8 cellular contexts compared by ENCODE assay signal in genomic region chr12:53006810-53007742, GRCh38. TPM values are rescaled to one million over a fixed set of nuclear protein-coding genes. Genes with fewer than 3 reads are reported as not detected.
DNase-seq lines count a peak whose midpoint lies in the region; ATAC-seq and TF ChIP-seq lines count a peak whose summit lies in the region.

No MANE protein-coding gene starts in this region.

- peaks cover 55 to 65% (median 56%) of the 10 kb centered on the region in 3 donors for H3K4me1 Mint-ChIP-seq in CD8-positive, alpha-beta memory T cell
- peaks cover 55% of the 10 kb centered on the region for H3K4me1 Mint-ChIP-seq in HFFc6 (ENCODE audit: low read depth)

- H3K4me3 Mint-ChIP-seq in CD8-positive, alpha-beta memory T cell: peak overlapping the region; percentile 98 to 100 (median 99)
- H3K4me3 Mint-ChIP-seq in HFFc6: peak overlapping the region; percentile 95

- H3K36me3 Mint-ChIP-seq in CD8-positive, alpha-beta memory T cell: peaks cover 0 to 37% (median 4%) of the 10 kb centered on the region in 3 donors
- H3K36me3 Mint-ChIP-seq in HFFc6 (ENCODE audit: low read depth): peaks cover 39% of the 10 kb centered on the region

- TF ChIP-seq CTCF in HFFc6 (IDR thresholded peaks at IDR 0.05): no peak

- intact Hi-C loops in left colon (cut with DNase I, micrococcal nuclease): no loop called here

- peak; percentile 66 to 83 (median 74) for DNase-seq in CD8-positive, alpha-beta memory T cell
- DNase-seq in HFFc6 (peak; percentile 43), NCI-H345 treated with DMSO at 0.1 percent for 48 hours (lab: John Stamatoyannopoulos, UW; ENCODE audit: unreplicated experiment) (peak; percentile 55), left colon (peak; percentile 76 to 85)
- peak; percentile 81 to 85 for DNase-seq in activated CD4-positive, alpha-beta T cell treated with anti-CD3 and anti-CD28 coated beads for 4 hours
- DNase-seq in stimulated activated CD4-positive, alpha-beta T cell treated with anti-CD3 and anti-CD28 coated beads, Interleukin-1b, Interleukin-23, amount 100 ng/mL, for 48 hours: peak; percentile 87

- ATAC-seq in left colon (peak; percentile 54), HG03108 (IDR thresholded peaks at IDR 0.05; ENCODE audit: unreplicated experiment) (no peak)

- POLR2A ChIA-PET in CD8-positive, alpha-beta memory T cell (lab: Charles Lee): interaction anchor here (0.6 to 1.3 kb wide), 9 partner anchors 40 to 1068 kb away, joined by 3 to 9 read pairs (median 4); partner anchors contain the start of genes CISTR, PFDN5, PRR13 and SPRYD3

- peaks cover 41% of the 10 kb centered on the region for H3K4me1 ChIP-seq in CD8-positive, alpha-beta memory T cell (ENCODE audit: insufficient read depth, low read length)

- peak overlapping the region; percentile 95 to 99 (median 98) for H3K27ac Mint-ChIP-seq in CD8-positive, alpha-beta memory T cell
- peak overlapping the region; percentile 97 for H3K27ac Mint-ChIP-seq in HFFc6

- H3K27me3 Mint-ChIP-seq in CD8-positive, alpha-beta memory T cell: peaks cover 0 to 2% of the 10 kb centered on the region in 2 donors
- H3K27me3 Mint-ChIP-seq in HFFc6 (ENCODE audit: insufficient read depth): peaks cover 2% of the 10 kb centered on the region; the same call in 1 of the 2 replicates

- CTCF ChIA-PET in CD8-positive, alpha-beta memory T cell (lab: Charles Lee): interaction anchor here (0.7 to 1.1 kb wide), 6 partner anchors 19 to 1573 kb away, joined by 3 to 5 read pairs (median 3); no protein-coding TSS in a partner anchor

- peak overlapping the region; percentile 96 for H3K27ac ChIP-seq in CD8-positive, alpha-beta memory T cell (ENCODE audit: low read depth, low read length)
- H3K27ac ChIP-seq in cingulate gyrus (ENCODE audit: low read depth, low read length): peak overlapping the region; percentile 95

- H3K4me3 ChIP-seq in CD8-positive, alpha-beta memory T cell (ENCODE audit: low read length): peak overlapping the region; percentile 100

- H3K36me3 ChIP-seq in CD8-positive, alpha-beta memory T cell (ENCODE audit: insufficient read depth, low read length): peaks cover 4% of the 10 kb centered on the region

- H3K9me3 Mint-ChIP-seq in CD8-positive, alpha-beta memory T cell: no peaks in the 10 kb centered on the region
- H3K9me3 Mint-ChIP-seq in HFFc6: no peaks in the 10 kb centered on the region

- H3K9me3 ChIP-seq in CD8-positive, alpha-beta memory T cell (ENCODE audit: low read length): no peaks in the 10 kb centered on the region

- no peaks in the 10 kb centered on the region for H3K27me3 ChIP-seq in CD8-positive, alpha-beta memory T cell (ENCODE audit: insufficient read depth, low read length, poor library complexity, severe bottlenecking)

RNA-seq across cellular contexts. Expression of gene EIF4B, which starts 0.8 kb away (rescaled TPM):
- 100 to 1,000 TPM; 644 to 660 TPM for total RNA-seq in CD8-positive, alpha-beta memory T cell
- 114 TPM for polyA plus RNA-seq in CD8-positive, alpha-beta memory T cell
- 100 to 1,000 TPM; 376 to 437 (median 392) TPM for total RNA-seq in HFFc6 (2021; fragmentation: NEBNext Ultra II Directional; extraction: Animal tissue kit (Norgen Biotek cat#: 25700))
- total RNA-seq in left colon: 100 to 1,000 TPM; 355 to 389 TPM

RNA-seq across cellular contexts. Expression of gene TNS2, which starts 42.8 kb away (rescaled TPM):
- total RNA-seq in CD8-positive, alpha-beta memory T cell: 1 to 10 TPM; 2.1 to 5.6 TPM
- 0.35 TPM for polyA plus RNA-seq in CD8-positive, alpha-beta memory T cell
- total RNA-seq in HFFc6 (2021; fragmentation: NEBNext Ultra II Directional; extraction: Animal tissue kit (Norgen Biotek cat#: 25700)): 10 to 100 TPM; 44.3 to 69.2 (median 58.9) TPM
- total RNA-seq in left colon: 10 to 100 TPM; 31.4 to 35.6 TPM

RNA-seq across cellular contexts. Expression of gene KRT18, which starts 58.2 kb away (rescaled TPM):
- total RNA-seq in CD8-positive, alpha-beta memory T cell: 1 to 10 TPM; 3.5 to 3.9 TPM
- polyA plus RNA-seq in CD8-positive, alpha-beta memory T cell: 4.0 TPM
- 100 to 1,000 TPM; 556 to 745 (median 582) TPM for total RNA-seq in HFFc6 (2021; fragmentation: NEBNext Ultra II Directional; extraction: Animal tissue kit (Norgen Biotek cat#: 25700))
- 100 to 1,000 TPM; 815 to 912 TPM for total RNA-seq in left colon

Comparison
In these comparisons a context has a peak if more than half of its experiments do, and no peak if none do; other contexts are left out.
1. RNA of gene TNS2, which starts 42.8 kb away (total RNA-seq): 44.3 to 69.2 TPM in HFFc6 and 31.4 to 35.6 TPM in left colon; 2.1 to 5.6 TPM in CD8-positive, alpha-beta memory T cell; every median in the first group is over 4 times any median in the second.
2. RNA of gene KRT18, which starts 58.2 kb away (total RNA-seq): 815 to 912 TPM in left colon and 556 to 745 TPM in HFFc6; 3.5 to 3.9 TPM in CD8-positive, alpha-beta memory T cell; every median in the first group is over 100 times any median in the second.
3. Peak in every context shown above with its lines, with median percentiles within 50 percentile points of each other: DNase-seq.